ENCODE assay signal across 14 cellular contexts in genomic region chr5:56501949-56502557, GRCh38.
DNase-seq lines count a peak whose midpoint lies in the region; ATAC-seq, FAIRE-seq and TF ChIP-seq lines count a peak whose summit lies in the region.
"Had no signal": no experiment of that assay in that cellular context is flagged by ENCODE, and none has a peak within 500 bp of the region (broad histone marks: within the 10 kb centered on the region; RNA-seq: fewer than 3 reads in every experiment).

No MANE protein-coding gene starts in this region.

- no peaks in the 10 kb centered on the region for H3K36me3 Mint-ChIP-seq in T-helper 17 cell (ENCODE audit: low read depth)

- no peaks in the 10 kb centered on the region for H3K27me3 Mint-ChIP-seq in T-helper 17 cell

- peaks cover 9% of the 10 kb centered on the region for H3K4me1 Mint-ChIP-seq in T-helper 17 cell

- H3K4me3 ChIP-seq in GM12865 (ENCODE audit: low read depth, low read length) = no peak overlapping the region
- H3K4me3 ChIP-seq: lower lobe of right lung had no signal

- no peak for TF ChIP-seq POLR2A in GM12892 (IDR thresholded peaks at IDR 0.05; ENCODE audit: low read depth, low read length)

- peak; percentile 41 for DNase-seq in CD1c-positive myeloid dendritic cell (ENCODE audit: extremely low spot score)
- peak; percentile 17 for DNase-seq in GM12865 (ENCODE audit: low read depth)
- DNase-seq in T-helper 17 cell = no peak
- DNase-seq in hepatic stellate cell (ENCODE audit: low spot score) = peak; percentile 27
- no peak for DNase-seq in HTR-8/SVneo (ENCODE audit: insufficient read length, low spot score)
- no peak for DNase-seq in NCI-H1694 treated with DMSO at 0.1 percent for 48 hours (lab: John Stamatoyannopoulos, UW)
- DNase-seq in NK-92 (lab: John Stamatoyannopoulos, UW; ENCODE audit: unreplicated experiment) = no peak
- DNase-seq in GM12892 (ENCODE audit: insufficient read length) = no peak
- DNase-seq: activated naive CD4-positive, alpha-beta T cell treated with anti-CD3 and anti-CD28 coated beads for 36 hours; COR-L47; hypothalamus; lower lobe of right lung; NCI-H1436; nucleus accumbens had no signal

- no peak for TF ChIP-seq CTCF in GM12865 (IDR thresholded peaks at IDR 0.05; ENCODE audit: insufficient read depth, low read depth, low read length, missing control alignments)

- H3K9me3 ChIP-seq in T-helper 17 cell (ENCODE audit: control insufficient read depth, low read length, poor library complexity, severe bottlenecking) = no peaks in the 10 kb centered on the region
- H3K9me3 ChIP-seq: lower lobe of right lung had no signal

- no peak overlapping the region for H3K4me3 Mint-ChIP-seq in T-helper 17 cell
- H3K4me3 Mint-ChIP-seq: activated naive CD4-positive, alpha-beta T cell treated with anti-CD3 and anti-CD28 coated beads for 36 hours had no signal

- peak overlapping the region; percentile 34 for H3K27ac Mint-ChIP-seq in T-helper 17 cell
- H3K27ac Mint-ChIP-seq: activated naive CD4-positive, alpha-beta T cell treated with anti-CD3 and anti-CD28 coated beads for 36 hours had no signal

- FAIRE-seq in HTR-8/SVneo (lab: Jason Lieb, UNC) = no peak
- FAIRE-seq in GM12892 (lab: Jason Lieb, UNC) = no peak

- peak; percentile 33 for ATAC-seq in T-helper 17 cell
- ATAC-seq: lower lobe of right lung had no signal

Comparison
In these comparisons a context has a peak if more than half of its experiments do, and no peak if none do; other contexts are left out.
1. DNase-seq: peak in CD1c-positive myeloid dendritic cell (single experiment), GM12865 (single experiment) and hepatic stellate cell (single experiment); none in T-helper 17 cell (0 of 3), HTR-8/SVneo (single experiment), NCI-H1694 treated with DMSO at 0.1 percent for 48 hours (single experiment), NK-92 (single experiment) and GM12892 (single experiment).